ENCODE assay signal across 1 cellular context in genomic region chr11:114159802-114160588, GRCh38.
A peak's percentile ranks its signal among the peaks of the same experiment; 100 is the strongest.
TF ChIP-seq lines count a peak whose summit lies in the region.

No MANE protein-coding gene starts in this region.

TF ChIP-seq in HepG2, 621 proteins besides CTCF, POLR2A, EP300 and RAD21 (continued from another document and continues in another):
- TF ChIP-seq ZNF362 (CRISPR knock-in tag; IDR thresholded peaks at IDR 0.05; ENCODE audit: borderline replicate concordance) (peak; percentile 48; the same call in 1 of the 2 replicates), ZNF18 (CRISPR knock-in tag; IDR thresholded peaks at IDR 0.05; ENCODE audit: insufficient replicate concordance) (no peak), CEBPG (CRISPR knock-in tag; IDR thresholded peaks at IDR 0.05) (0 out of 2 replicates have a peak, but pooled peaks have one; percentile 13), HMGXB3 (CRISPR knock-in tag; IDR thresholded peaks at IDR 0.05; ENCODE audit: borderline replicate concordance) (no peak), RARA (CRISPR knock-in tag; IDR thresholded peaks at IDR 0.05) (peak; percentile 29; the same call in 1 of the 2 replicates), ARID5B (CRISPR knock-in tag; IDR thresholded peaks at IDR 0.05) (peak; percentile 68), ZNF329 (CRISPR knock-in tag; IDR thresholded peaks at IDR 0.05; ENCODE audit: low read depth) (no peak), NPAS2 (CRISPR knock-in tag; IDR thresholded peaks at IDR 0.05; ENCODE audit: borderline replicate concordance) (no peak), RFXANK (CRISPR knock-in tag; IDR thresholded peaks at IDR 0.05) (no peak), ZNF670 (CRISPR knock-in tag; IDR thresholded peaks at IDR 0.05; ENCODE audit: borderline replicate concordance) (no peak), ZNF12 (CRISPR knock-in tag; IDR thresholded peaks at IDR 0.05) (no peak), ZSCAN5A (CRISPR knock-in tag; IDR thresholded peaks at IDR 0.05; ENCODE audit: borderline replicate concordance) (no peak), ZNF530 (CRISPR knock-in tag; IDR thresholded peaks at IDR 0.05; ENCODE audit: low read depth) (no peak), ZNF839 (CRISPR knock-in tag; IDR thresholded peaks at IDR 0.05; ENCODE audit: borderline replicate concordance) (no peak), ATAD3A (CRISPR knock-in tag; IDR thresholded peaks at IDR 0.05) (no peak), THAP8 (CRISPR knock-in tag; IDR thresholded peaks at IDR 0.05; ENCODE audit: borderline replicate concordance) (no peak), ZNF143 (CRISPR knock-in tag; IDR thresholded peaks at IDR 0.05) (no peak), MAZ (IDR thresholded peaks at IDR 0.05; ENCODE audit: borderline replicate concordance, low read depth, low read length) (0 out of 2 replicates have a peak, but pooled peaks have one; percentile 20), MAZ (CRISPR knock-in tag; IDR thresholded peaks at IDR 0.05; ENCODE audit: low read depth) (no peak), ZNF563 (CRISPR knock-in tag; IDR thresholded peaks at IDR 0.05) (no peak), SP5 (CRISPR knock-in tag; IDR thresholded peaks at IDR 0.05; ENCODE audit: borderline replicate concordance, low read depth) (peak; percentile 65), ZNF614 (CRISPR knock-in tag; IDR thresholded peaks at IDR 0.05; ENCODE audit: borderline replicate concordance) (peak; percentile 67; the same call in 1 of the 2 replicates), RXRB (CRISPR knock-in tag; IDR thresholded peaks at IDR 0.05; ENCODE audit: borderline replicate concordance) (0 out of 2 replicates have a peak, but pooled peaks have one; percentile 19), E2F5 (CRISPR knock-in tag; conservative IDR thresholded peaks at IDR 0.05) (no peak), HHEX (CRISPR knock-in tag; IDR thresholded peaks at IDR 0.05) (no peak), SOX13 (IDR thresholded peaks at IDR 0.05) (no peak), SOX13 (CRISPR knock-in tag; conservative IDR thresholded peaks at IDR 0.05 in 1 of 2, IDR thresholded peaks at IDR 0.05 in 1 of 2) (peak in 1 of 2 experiments; percentile 70; a peak in 2 of 4 replicates), THAP11 (CRISPR knock-in tag; IDR thresholded peaks at IDR 0.05) (0 out of 2 replicates have a peak, but pooled peaks have one; percentile 31), ZNF451 (CRISPR knock-in tag; IDR thresholded peaks at IDR 0.05) (no peak), ZNF552 (CRISPR knock-in tag; IDR thresholded peaks at IDR 0.05; ENCODE audit: borderline replicate concordance) (no peak), ERF (CRISPR knock-in tag; IDR thresholded peaks at IDR 0.05) (peak; percentile 45; the same call in 1 of the 2 replicates), SAP130 (CRISPR knock-in tag; IDR thresholded peaks at IDR 0.05; ENCODE audit: low read depth) (peak; percentile 56), ELF3 (CRISPR knock-in tag; IDR thresholded peaks at IDR 0.05) (peak; percentile 64), FOXP1 (IDR thresholded peaks at IDR 0.05) (no peak), FOXP1 (CRISPR knock-in tag; IDR thresholded peaks at IDR 0.05) (peak; percentile 60; the same call in 1 of the 2 replicates), ZUFSP (CRISPR knock-in tag; IDR thresholded peaks at IDR 0.05; ENCODE audit: borderline replicate concordance) (no peak), ARNTL (CRISPR knock-in tag; IDR thresholded peaks at IDR 0.05) (no peak), SP1 (IDR thresholded peaks at IDR 0.05) (no peak), SP1 (CRISPR knock-in tag; IDR thresholded peaks at IDR 0.05) (no peak), ZNF121 (CRISPR knock-in tag; IDR thresholded peaks at IDR 0.05) (no peak), MAFK (conservative IDR thresholded peaks at IDR 0.05 in 1 of 2, IDR thresholded peaks at IDR 0.05 in 1 of 2; ENCODE audit: low read length in 2 of 2) (no peak), KDM3A (CRISPR knock-in tag; IDR thresholded peaks at IDR 0.05; ENCODE audit: low read depth) (0 out of 2 replicates have a peak, but pooled peaks have one; percentile 33), TRIM24 (CRISPR knock-in tag; IDR thresholded peaks at IDR 0.05) (no peak), ZFAT (CRISPR knock-in tag; conservative IDR thresholded peaks at IDR 0.05) (no peak), KAT8 (CRISPR knock-in tag; IDR thresholded peaks at IDR 0.05) (0 out of 2 replicates have a peak, but pooled peaks have one; percentile 32), PCBP1 (IDR thresholded peaks at IDR 0.05; ENCODE audit: borderline replicate concordance, low read depth, low read length) (0 out of 2 replicates have a peak, but pooled peaks have one; percentile 22), SKI (IDR thresholded peaks at IDR 0.05; ENCODE audit: partially characterized antibody) (no peak)
